15 cellular contexts compared by ENCODE assay signal in genomic region chr7:93011351-93012294, GRCh38.
DNase-seq lines count a peak whose midpoint lies in the region; ATAC-seq, FAIRE-seq and TF ChIP-seq lines count a peak whose summit lies in the region.
"Had no signal": no experiment of that assay in that cellular context is flagged by ENCODE, and none has a peak within 500 bp of the region (broad histone marks: within the 10 kb centered on the region; RNA-seq: fewer than 3 reads in every experiment).

No MANE protein-coding gene starts in this region.

- H3K4me3 ChIP-seq in cardiac fibroblast (replicated peaks in 1 of 2; ENCODE audit: low read depth in 2 of 2, low read length in 2 of 2) (no peak overlapping the region), keratinocyte (ENCODE audit: control insufficient read depth in 2 of 3, extremely low read depth in 1 of 3, insufficient read depth in 2 of 3, low read depth in 1 of 3, low read length in 3 of 3) (no peak overlapping the region)
- H3K4me3 ChIP-seq: adrenal gland had no signal

- DNase-seq in AG08395 (ENCODE audit: low spot score) (peak; percentile 80), LHCN-M2 (ENCODE audit: low read depth) (peak; percentile 96), cardiac fibroblast (ENCODE audit: low read depth in 2 of 2) (peak; percentile 95 to 97), keratinocyte (ENCODE audit: low read depth, low spot score) (no peak), NCI-H345 (lab: John Stamatoyannopoulos, UW) (no peak), glutamatergic neuron (no peak), middle frontal gyrus (ENCODE audit: extremely low spot score, low spot score) (no peak)
- DNase-seq: adrenal gland; BE2C; MV-4-11; naive thymus-derived CD4-positive, alpha-beta T cell; NCI-H510A; SIG-M5; WERI-Rb-1 had no signal

- H3K27ac ChIP-seq in keratinocyte (ENCODE audit: control insufficient read depth, insufficient read depth, low read length) = no peak overlapping the region
- H3K27ac ChIP-seq: adrenal gland had no signal

- no peak overlapping the region for H3K4me2 ChIP-seq in keratinocyte (ENCODE audit: control insufficient read depth, extremely low read depth, insufficient read depth, low read depth, low read length)

- H3K4me1 Mint-ChIP-seq in glutamatergic neuron (ENCODE audit: low read depth, unreplicated experiment) = peaks cover 5% of the 10 kb centered on the region

- H3K27me3 ChIP-seq in keratinocyte (ENCODE audit: control insufficient read depth, extremely low read depth, insufficient read depth, low read length) = no peaks in the 10 kb centered on the region
- H3K27me3 ChIP-seq: adrenal gland, BE2C had no signal

- no peak overlapping the region for H3K27ac Mint-ChIP-seq in glutamatergic neuron (ENCODE audit: unreplicated experiment)
- H3K27ac Mint-ChIP-seq: naive thymus-derived CD4-positive, alpha-beta T cell had no signal

- no peaks in the 10 kb centered on the region for H3K36me3 Mint-ChIP-seq in glutamatergic neuron (ENCODE audit: unreplicated experiment)
- H3K36me3 Mint-ChIP-seq: naive thymus-derived CD4-positive, alpha-beta T cell had no signal

- H3K9me3 Mint-ChIP-seq in glutamatergic neuron (ENCODE audit: unreplicated experiment) = no peaks in the 10 kb centered on the region
- H3K9me3 Mint-ChIP-seq: naive thymus-derived CD4-positive, alpha-beta T cell had no signal

- no peak overlapping the region for H3K4me3 Mint-ChIP-seq in glutamatergic neuron (ENCODE audit: unreplicated experiment)
- H3K4me3 Mint-ChIP-seq: naive thymus-derived CD4-positive, alpha-beta T cell had no signal

- no peaks in the 10 kb centered on the region for H3K9me3 ChIP-seq in keratinocyte (ENCODE audit: control insufficient read depth, low read depth, low read length)
- H3K9me3 ChIP-seq: adrenal gland, BE2C had no signal

- TF ChIP-seq CTCF in cardiac fibroblast (IDR thresholded peaks at IDR 0.05; ENCODE audit: low read depth, low read length) = no peak
- TF ChIP-seq CTCF in keratinocyte (optimal IDR thresholded peaks at IDR 0.05 in 1 of 3, IDR thresholded peaks at IDR 0.05 in 1 of 3, conservative IDR thresholded peaks at IDR 0.05 in 1 of 3; ENCODE audit: extremely low read depth in 1 of 3, insufficient read depth in 2 of 3, low read length in 3 of 3) = no peak
- TF ChIP-seq CTCF in glutamatergic neuron (IDR thresholded peaks at IDR 0.05; ENCODE audit: partially characterized antibody, unreplicated experiment) = no peak

- no peak overlapping the region for H2AFZ ChIP-seq in keratinocyte (ENCODE audit: control insufficient read depth, low read length)

- no peaks in the 10 kb centered on the region for H4K20me1 ChIP-seq in keratinocyte (ENCODE audit: control insufficient read depth, extremely low read depth, insufficient read depth, low read length)

- FAIRE-seq in keratinocyte (lab: Jason Lieb, UNC) = peak; percentile 69

- H3K36me3 ChIP-seq in keratinocyte (ENCODE audit: control insufficient read depth in 2 of 2, extremely low read depth in 1 of 2, insufficient read depth in 2 of 2, low read length in 2 of 2) = no peaks in the 10 kb centered on the region
- H3K36me3 ChIP-seq: adrenal gland, BE2C, WERI-Rb-1 had no signal

- dilution Hi-C loops in keratinocyte (cut with MboI; ENCODE audit: extremely low pct_ligation_motif_present, low sequenced_read_pairs) = no loop called here

- ATAC-seq in GM19023 (IDR thresholded peaks at IDR 0.05; ENCODE audit: unreplicated experiment) = no peak
- ATAC-seq: naive thymus-derived CD4-positive, alpha-beta T cell had no signal

- no peaks in the 10 kb centered on the region for H3K79me2 ChIP-seq in keratinocyte (ENCODE audit: control insufficient read depth, insufficient read depth, low read length)

- H3K4me1 ChIP-seq in keratinocyte (ENCODE audit: control insufficient read depth, extremely low read depth, insufficient read depth, low read length) = peaks cover 12% of the 10 kb centered on the region
- H3K4me1 ChIP-seq: BE2C had no signal

- no peaks in the 10 kb centered on the region for H3K9me1 ChIP-seq in keratinocyte (ENCODE audit: control insufficient read depth, extremely low read depth, insufficient read depth, low read length)

- no peak overlapping the region for H3K9ac ChIP-seq in keratinocyte (ENCODE audit: control insufficient read depth, extremely low read depth, insufficient read depth, low read length)

- peaks cover 2% of the 10 kb centered on the region for H3K27me3 Mint-ChIP-seq in glutamatergic neuron (ENCODE audit: unreplicated experiment)

Comparison
In these comparisons a context has a peak if more than half of its experiments do, and no peak if none do; other contexts are left out.
1. DNase-seq: peak in AG08395 (single experiment), LHCN-M2 (single experiment) and cardiac fibroblast (2 of 2); none in keratinocyte (single experiment), NCI-H345 (single experiment), glutamatergic neuron (single experiment) and middle frontal gyrus (single experiment).